11 cellular contexts compared by ENCODE assay signal in the genomic region with DNA sequence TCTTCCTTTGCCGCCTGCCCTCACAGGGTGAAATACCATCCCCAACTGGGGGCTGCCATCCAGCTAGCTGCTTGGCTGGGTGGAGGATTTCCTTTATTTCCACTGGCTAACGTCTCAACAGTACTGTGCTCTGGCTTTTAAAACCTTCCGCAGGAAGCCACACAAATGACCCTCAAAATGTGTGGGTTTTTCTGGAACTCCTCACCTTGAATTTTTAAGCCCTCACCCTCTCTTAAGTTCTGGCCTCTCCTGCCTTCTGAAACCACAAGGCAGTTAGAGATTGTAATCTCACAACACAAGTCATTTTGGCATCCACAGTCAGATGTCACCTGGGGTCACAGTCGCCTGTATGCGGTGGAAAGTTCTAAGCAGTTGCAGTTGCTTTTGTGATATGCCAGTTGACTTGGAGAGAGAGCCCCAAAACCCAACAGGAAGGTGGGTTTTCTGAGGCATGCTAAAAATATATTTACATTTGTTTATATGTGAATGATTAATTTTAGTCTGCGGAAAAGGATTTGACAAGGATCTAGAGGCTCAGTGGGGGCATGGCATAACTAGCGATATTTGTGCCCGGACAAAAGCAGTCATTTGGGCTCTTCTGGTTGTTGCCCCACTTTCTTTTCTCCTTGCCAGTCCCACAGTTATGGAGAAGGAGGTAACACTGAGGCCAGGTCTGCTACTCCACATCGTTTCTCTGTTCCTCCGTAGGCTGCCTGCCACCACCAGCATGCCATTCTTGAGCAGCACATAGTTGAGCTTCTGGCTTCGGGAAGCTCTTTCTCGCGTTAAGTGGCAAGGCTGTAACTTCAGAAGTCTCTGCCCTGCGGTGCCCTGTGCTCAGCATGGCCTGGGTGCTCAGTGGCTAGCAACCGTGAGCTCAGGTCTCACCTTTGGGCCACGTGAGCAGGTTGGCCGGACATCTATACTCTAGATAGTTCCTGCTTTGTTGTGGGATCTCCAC.
DNase-seq lines count a peak whose midpoint lies in the region; ATAC-seq, FAIRE-seq and TF ChIP-seq lines count a peak whose summit lies in the region.
"Had no signal": no experiment of that assay in that cellular context is flagged by ENCODE, and none has a peak within 500 bp of the region (broad histone marks: within the 10 kb centered on the region; RNA-seq: fewer than 3 reads in every experiment).

No MANE protein-coding gene starts in this region.

- H2BK15ac ChIP-seq in mesenchymal stem cell (ENCODE audit: low read depth, poor library complexity, severe bottlenecking): no peak overlapping the region

- H3K9me3 ChIP-seq in mesenchymal stem cell (ENCODE audit: control insufficient read depth, low read length) (peaks cover 3% of the 10 kb centered on the region), MG63 (no peaks in the 10 kb centered on the region)

- H3K9me3 Mint-ChIP-seq in progenitor cell of endocrine pancreas (ENCODE audit: low read depth): peaks cover 3% of the 10 kb centered on the region

- H3K4me3 Mint-ChIP-seq in progenitor cell of endocrine pancreas (ENCODE audit: low read depth): no peak overlapping the region
- H3K4me3 Mint-ChIP-seq: WTC11 had no signal

- H3K4me3 ChIP-seq in mesenchymal stem cell (ENCODE audit: insufficient read depth in 1 of 2, low read depth in 1 of 2, low read length in 2 of 2): no peak overlapping the region
- no peak overlapping the region for H3K4me3 ChIP-seq in MG63

- TF ChIP-seq POLR2A in GM12891 (IDR thresholded peaks at IDR 0.05; ENCODE audit: low read depth, low read length): no peak

- no peak overlapping the region for H2AFZ ChIP-seq in mesenchymal stem cell (ENCODE audit: low read depth, low read length)

- H3K27me3 Mint-ChIP-seq in progenitor cell of endocrine pancreas: peaks cover 3% of the 10 kb centered on the region

- H3K14ac ChIP-seq in mesenchymal stem cell (ENCODE audit: low read length in 2 of 2): peak overlapping the region in 1 of 2 experiments; percentile 55

- no peak overlapping the region for H3K4me2 ChIP-seq in mesenchymal stem cell (ENCODE audit: low read length, poor library complexity, severe bottlenecking)

- no peak overlapping the region for H3K18ac ChIP-seq in mesenchymal stem cell (ENCODE audit: low read depth in 1 of 2, low read length in 2 of 2)

- H3K27me3 ChIP-seq in mesenchymal stem cell (ENCODE audit: control insufficient read depth in 1 of 2, insufficient read depth in 1 of 2, low read length in 2 of 2) (no peaks in the 10 kb centered on the region), MG63 (no peaks in the 10 kb centered on the region)

- H3K79me1 ChIP-seq in mesenchymal stem cell (replicated peaks; ENCODE audit: low read length, poor library complexity, severe bottlenecking): no peaks in the 10 kb centered on the region

- peaks cover 3% of the 10 kb centered on the region for H3K36me3 Mint-ChIP-seq in progenitor cell of endocrine pancreas (ENCODE audit: insufficient read depth)

- H4K91ac ChIP-seq in mesenchymal stem cell (ENCODE audit: low read length): no peak overlapping the region

- H4K8ac ChIP-seq in mesenchymal stem cell (ENCODE audit: low read length): no peak overlapping the region

- ATAC-seq in HG03469 (IDR thresholded peaks at IDR 0.05; ENCODE audit: unreplicated experiment): peak; percentile 67
- ATAC-seq: right cardiac atrium, WTC11 had no signal

- DNase-seq in GM12891 (ENCODE audit: insufficient read length, low spot score) (peak; percentile 15), amygdala (lab: John Stamatoyannopoulos, UW) (no peak), progenitor cell of endocrine pancreas (ENCODE audit: low spot score, unreplicated experiment) (no peak), mesenchymal stem cell (no peak), MG63 (no peak)
- DNase-seq in activated CD8-positive, alpha-beta memory T cell treated with anti-CD3 and anti-CD28 coated beads, Interleukin-2, amount 50 U/mL, for 48 hours: peak; percentile 69
- DNase-seq in stimulated activated CD4-positive, alpha-beta T cell treated with anti-CD3 and anti-CD28 coated beads, Interleukin-12 subunit alpha, Interleukin-12 subunit beta, amount 100 ng/mL, for 24 hours (ENCODE audit: low read depth in 2 of 2): peak; percentile 15 to 37
- DNase-seq: right cardiac atrium had no signal

- no peak overlapping the region for H2BK5ac ChIP-seq in mesenchymal stem cell (ENCODE audit: low read depth, low read length, poor library complexity, severe bottlenecking)

- TF ChIP-seq CTCF in progenitor cell of endocrine pancreas (IDR thresholded peaks at IDR 0.05; ENCODE audit: unreplicated experiment): no peak

- H2BK12ac ChIP-seq in mesenchymal stem cell (ENCODE audit: low read length in 2 of 2): no peak overlapping the region

- H3K4me1 ChIP-seq in mesenchymal stem cell (ENCODE audit: control insufficient read depth, insufficient read depth, low read depth, low read length): peaks cover 3% of the 10 kb centered on the region

- peak; percentile 88 for FAIRE-seq in GM12891 (lab: Jason Lieb, UNC)
- FAIRE-seq: G401.6 had no signal

- no peak overlapping the region for H2AK5ac ChIP-seq in mesenchymal stem cell (ENCODE audit: low read length, severe bottlenecking)

- H3K23ac ChIP-seq in mesenchymal stem cell (ENCODE audit: low read length in 2 of 2): no peak overlapping the region

- H3K4me1 Mint-ChIP-seq in progenitor cell of endocrine pancreas (ENCODE audit: low read depth): peaks cover 26% of the 10 kb centered on the region

- no peak overlapping the region for H3K27ac ChIP-seq in mesenchymal stem cell (ENCODE audit: low read length, poor library complexity, severe bottlenecking)

- H3K27ac Mint-ChIP-seq in progenitor cell of endocrine pancreas: no peak overlapping the region
- H3K27ac Mint-ChIP-seq: WTC11 had no signal

- H3K36me3 ChIP-seq in mesenchymal stem cell (ENCODE audit: control insufficient read depth in 1 of 2, insufficient read depth in 2 of 2, low read depth in 1 of 2, low read length in 2 of 2): no peaks in the 10 kb centered on the region
- no peaks in the 10 kb centered on the region for H3K36me3 ChIP-seq in MG63

- H2BK120ac ChIP-seq in mesenchymal stem cell (ENCODE audit: low read depth, low read length): no peak overlapping the region

- no peak overlapping the region for H3K9ac ChIP-seq in mesenchymal stem cell (ENCODE audit: low read length)

- no peak overlapping the region for H3K4ac ChIP-seq in mesenchymal stem cell (ENCODE audit: low read depth in 1 of 2, low read length in 2 of 2)

- WGBS in mesenchymal stem cell: 88% methylated on average over 17 of the region's 17 CpGs

TF ChIP-seq in GM12891, 5 proteins besides CTCF, POLR2A, EP300 and RAD21:
- TF ChIP-seq POU2F2 (IDR thresholded peaks at IDR 0.05; ENCODE audit: low read depth, low read length) (no peak), PAX5 (IDR thresholded peaks at IDR 0.05; ENCODE audit: insufficient read depth, low read length, severe bottlenecking) (no peak), TAF1 (IDR thresholded peaks at IDR 0.05; ENCODE audit: low read depth, low read length) (no peak), POLR2AphosphoS5 (IDR thresholded peaks at IDR 0.05; ENCODE audit: low read depth, low read length) (no peak), SPI1 (IDR thresholded peaks at IDR 0.05; ENCODE audit: low read depth, low read length) (no peak)

Comparison
In these comparisons a context has a peak if more than half of its experiments do, and no peak if none do; other contexts are left out.
1. DNase-seq: peak in GM12891 (single experiment), activated CD8-positive, alpha-beta memory T cell treated with anti-CD3 and anti-CD28 coated beads, Interleukin-2, amount 50 U/mL, for 48 hours (single experiment) and stimulated activated CD4-positive, alpha-beta T cell treated with anti-CD3 and anti-CD28 coated beads, Interleukin-12 subunit alpha, Interleukin-12 subunit beta, amount 100 ng/mL, for 24 hours (2 of 2); none in amygdala (0 of 56), progenitor cell of endocrine pancreas (single experiment), mesenchymal stem cell (single experiment) and MG63 (single experiment).